ENCODE assay signal across 8 cellular contexts in the genomic region with DNA sequence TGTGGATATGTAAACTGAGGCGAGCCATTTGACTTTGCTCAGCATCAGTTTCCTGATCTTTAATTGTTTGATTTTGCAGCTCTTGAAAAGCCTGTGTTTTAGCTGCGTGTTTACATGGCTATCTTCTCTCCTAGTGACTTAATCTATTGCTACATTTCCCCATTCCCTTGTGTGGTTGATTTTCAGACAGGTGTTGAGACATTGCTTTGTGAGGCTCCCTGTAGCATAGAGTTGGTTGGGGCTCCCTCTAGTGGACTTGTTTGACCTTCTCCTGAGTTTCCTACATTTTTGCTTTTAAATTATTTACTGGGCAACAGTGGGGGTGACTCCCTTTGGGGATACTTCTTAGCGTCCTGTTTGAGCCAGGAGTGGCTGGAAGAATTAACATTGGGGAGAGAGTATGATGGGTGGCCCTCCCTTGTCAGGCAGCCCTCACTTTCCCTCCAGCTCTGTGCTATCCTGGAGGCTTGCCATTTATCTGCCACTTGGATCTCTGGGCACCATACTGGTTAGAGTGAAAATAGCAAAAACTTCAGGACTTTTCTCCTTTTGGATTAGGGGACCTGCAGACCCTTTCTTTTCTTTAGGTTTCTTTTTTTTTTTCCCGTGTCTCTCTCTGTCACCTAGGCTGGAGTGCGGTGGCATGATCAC. TPM values are rescaled to one million over a fixed set of nuclear protein-coding genes. Genes with fewer than 3 reads are reported as not detected.
DNase-seq lines count a peak whose midpoint lies in the region; ATAC-seq lines count a peak whose summit lies in the region.

No MANE protein-coding gene starts in this region.

- H3K27me3 Mint-ChIP-seq in CD4-positive, CD25-positive, alpha-beta regulatory T cell, result peaks cover 11% of the 10 kb centered on the region
- H3K27me3 Mint-ChIP-seq in activated naive CD8-positive, alpha-beta T cell treated with anti-CD3 and anti-CD28 coated beads, Interleukin-2, amount 10 ng/mL, durations not matched to agents 7 days and 5 days, result peaks cover 5% of the 10 kb centered on the region

- H3K27ac ChIP-seq in CD4-positive, CD25-positive, alpha-beta regulatory T cell (ENCODE audit: insufficient read depth, low read length, poor library complexity, severe bottlenecking), result no peak overlapping the region

- no peaks in the 10 kb centered on the region for H3K36me3 ChIP-seq in CD4-positive, CD25-positive, alpha-beta regulatory T cell (ENCODE audit: control insufficient read depth, insufficient read depth, low read length)

- H3K27ac Mint-ChIP-seq in CD4-positive, CD25-positive, alpha-beta regulatory T cell, result no peak overlapping the region
- H3K27ac Mint-ChIP-seq in activated naive CD8-positive, alpha-beta T cell treated with anti-CD3 and anti-CD28 coated beads, Interleukin-2, amount 10 ng/mL, durations not matched to agents 7 days and 5 days, result no peak overlapping the region

- DNase-seq in CD4-positive, CD25-positive, alpha-beta regulatory T cell, result peak; percentile 51 to 87 (median 79)
- DNase-seq in NCI-H1436 (lab: John Stamatoyannopoulos, UW), result peak; percentile 86
- peak; percentile 96 for DNase-seq in SKM-1 treated with dmso at 0.1 percent for 144 hours (lab: John Stamatoyannopoulos, UW; ENCODE audit: unreplicated experiment)
- DNase-seq in activated naive CD8-positive, alpha-beta T cell treated with anti-CD3 and anti-CD28 coated beads, Interleukin-2, amount 10 ng/mL, durations not matched to agents 7 days and 5 days, result no peak
- peak; percentile 8 for DNase-seq in Right ventricle myocardium superior
- DNase-seq in putamen (ENCODE audit: low spot score), result peak; percentile 58

- no peak overlapping the region for H3K4me3 ChIP-seq in CD4-positive, CD25-positive, alpha-beta regulatory T cell (ENCODE audit: low read depth, low read length)

- ATAC-seq in CD4-positive, CD25-positive, alpha-beta regulatory T cell (ENCODE audit: low read depth in 2 of 2), result peak; percentile 90
- ATAC-seq in GM21786 (IDR thresholded peaks at IDR 0.05; ENCODE audit: unreplicated experiment) (peak; percentile 84), Right ventricle myocardium superior (ENCODE audit: poor library complexity) (peak; percentile 93), HG02571 (IDR thresholded peaks at IDR 0.05; ENCODE audit: unreplicated experiment) (no peak)
- peak; percentile 96 for ATAC-seq in activated naive CD8-positive, alpha-beta T cell treated with anti-CD3 and anti-CD28 coated beads, Interleukin-2, amount 10 ng/mL, durations not matched to agents 7 days and 5 days (ENCODE audit: low read depth)

- H3K27me3 ChIP-seq in CD4-positive, CD25-positive, alpha-beta regulatory T cell (ENCODE audit: control insufficient read depth, insufficient read depth, low read length), result no peaks in the 10 kb centered on the region

- no peaks in the 10 kb centered on the region for H3K36me3 Mint-ChIP-seq in CD4-positive, CD25-positive, alpha-beta regulatory T cell
- no peaks in the 10 kb centered on the region for H3K36me3 Mint-ChIP-seq in activated naive CD8-positive, alpha-beta T cell treated with anti-CD3 and anti-CD28 coated beads, Interleukin-2, amount 10 ng/mL, durations not matched to agents 7 days and 5 days

- H3K9me3 ChIP-seq in CD4-positive, CD25-positive, alpha-beta regulatory T cell (ENCODE audit: control insufficient read depth in 2 of 2, low read length in 2 of 2), result no peaks in the 10 kb centered on the region

- H3K4me3 Mint-ChIP-seq in CD4-positive, CD25-positive, alpha-beta regulatory T cell, result no peak overlapping the region
- no peak overlapping the region for H3K4me3 Mint-ChIP-seq in activated naive CD8-positive, alpha-beta T cell treated with anti-CD3 and anti-CD28 coated beads, Interleukin-2, amount 10 ng/mL, durations not matched to agents 7 days and 5 days

- POLR2A ChIA-PET in activated naive CD8-positive, alpha-beta T cell treated with anti-CD3 and anti-CD28 coated beads, Interleukin-2, amount 10 ng/mL, durations not matched to agents 7 days and 5 days (lab: Charles Lee), result interaction anchor here (1.0 to 1.6 kb wide), 3 partner anchors 19 to 102 kb away, joined by 3 to 8 read pairs (median 6); partner anchors contain the start of gene NLRX1

- H3K4me1 Mint-ChIP-seq in CD4-positive, CD25-positive, alpha-beta regulatory T cell, result peaks cover 4 to 7% (median 5%) of the 10 kb centered on the region in 4 donors
- peaks cover 8% of the 10 kb centered on the region for H3K4me1 Mint-ChIP-seq in activated naive CD8-positive, alpha-beta T cell treated with anti-CD3 and anti-CD28 coated beads, Interleukin-2, amount 10 ng/mL, durations not matched to agents 7 days and 5 days

- intact Hi-C loops in Right ventricle myocardium superior (cut with DNase I), result loop anchor here (2.0 to 5.0 kb wide), 2 partner anchors 50 to 102 kb away; partner anchors contain the start of gene ABCG4

- no peaks in the 10 kb centered on the region for H3K4me1 ChIP-seq in CD4-positive, CD25-positive, alpha-beta regulatory T cell (ENCODE audit: control insufficient read depth, insufficient read depth, low read length, poor library complexity, severe bottlenecking)

- no peaks in the 10 kb centered on the region for H3K9me3 Mint-ChIP-seq in CD4-positive, CD25-positive, alpha-beta regulatory T cell
- no peaks in the 10 kb centered on the region for H3K9me3 Mint-ChIP-seq in activated naive CD8-positive, alpha-beta T cell treated with anti-CD3 and anti-CD28 coated beads, Interleukin-2, amount 10 ng/mL, durations not matched to agents 7 days and 5 days

RNA-seq across cellular contexts. Expression of gene CBL, which starts 9.2 kb away (rescaled TPM):
- 35.6 TPM for total RNA-seq in CD4-positive, CD25-positive, alpha-beta regulatory T cell
- polyA plus RNA-seq in CD4-positive, CD25-positive, alpha-beta regulatory T cell, result 10 to 100 TPM in 1 of 4 donors, 1 to 10 TPM in 3; 7.9 to 11.7 (median 8.8) TPM
- 10 to 100 TPM; 45.1 to 45.2 TPM for total RNA-seq in activated naive CD8-positive, alpha-beta T cell treated with anti-CD3 and anti-CD28 coated beads, Interleukin-2, amount 10 ng/mL, durations not matched to agents 7 days and 5 days
- total RNA-seq in Right ventricle myocardium superior, result 6.5 TPM

RNA-seq across cellular contexts. Expression of gene NHERF4, which starts 11.7 kb away (rescaled TPM):
- not detected for total RNA-seq in CD4-positive, CD25-positive, alpha-beta regulatory T cell
- not detected for polyA plus RNA-seq in CD4-positive, CD25-positive, alpha-beta regulatory T cell
- under 1 TPM in 1 of 2 experiments, not detected in 1; 0.30 TPM for total RNA-seq in activated naive CD8-positive, alpha-beta T cell treated with anti-CD3 and anti-CD28 coated beads, Interleukin-2, amount 10 ng/mL, durations not matched to agents 7 days and 5 days
- not detected for total RNA-seq in Right ventricle myocardium superior

RNA-seq across cellular contexts. Expression of gene NLRX1, which starts 28.4 kb away (rescaled TPM):
- 7.8 TPM for total RNA-seq in CD4-positive, CD25-positive, alpha-beta regulatory T cell
- polyA plus RNA-seq in CD4-positive, CD25-positive, alpha-beta regulatory T cell, result 1 to 10 TPM; 5.0 to 6.7 (median 5.8) TPM
- total RNA-seq in activated naive CD8-positive, alpha-beta T cell treated with anti-CD3 and anti-CD28 coated beads, Interleukin-2, amount 10 ng/mL, durations not matched to agents 7 days and 5 days, result 10 to 100 TPM; 20.7 to 25.2 TPM
- total RNA-seq in Right ventricle myocardium superior, result 34.0 TPM

RNA-seq across cellular contexts. Expression of gene ABCG4, which starts 48.1 kb away (rescaled TPM):
- not detected for total RNA-seq in CD4-positive, CD25-positive, alpha-beta regulatory T cell
- not detected for polyA plus RNA-seq in CD4-positive, CD25-positive, alpha-beta regulatory T cell
- not detected for total RNA-seq in activated naive CD8-positive, alpha-beta T cell treated with anti-CD3 and anti-CD28 coated beads, Interleukin-2, amount 10 ng/mL, durations not matched to agents 7 days and 5 days
- total RNA-seq in Right ventricle myocardium superior, result 1.5 TPM
